ENCODE assay signal across 8 cellular contexts in the genomic region with DNA sequence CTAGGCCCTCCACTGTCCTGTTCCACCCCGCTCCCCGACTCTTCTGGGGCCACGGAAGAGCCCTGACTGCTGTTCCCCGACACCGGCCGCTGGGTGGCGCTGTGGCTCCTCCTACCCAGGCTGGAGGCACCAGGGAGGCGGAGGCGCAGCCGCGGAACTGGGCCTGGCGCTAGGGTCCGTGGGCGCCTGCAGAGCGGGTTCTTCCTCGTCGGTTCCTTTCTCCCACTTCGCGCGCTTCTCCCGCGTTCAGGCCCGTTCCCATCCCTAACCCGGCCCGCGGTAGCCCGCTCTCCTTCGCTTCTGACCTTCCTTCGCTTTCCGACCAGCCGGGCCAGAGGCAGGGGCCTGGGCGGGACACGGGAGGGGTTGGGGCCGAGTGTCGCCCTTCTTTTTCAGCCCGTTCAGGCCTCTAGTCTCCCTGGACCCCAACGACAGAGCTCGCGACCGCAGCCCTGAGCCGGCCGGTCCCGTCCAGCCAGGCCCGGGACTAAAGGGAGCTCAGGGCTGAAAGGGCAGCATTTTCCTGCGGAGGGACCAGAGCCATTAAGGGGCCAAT. TPM values are rescaled to one million over a fixed set of nuclear protein-coding genes. Genes with fewer than 3 reads are reported as not detected.
DNase-seq lines count a peak whose midpoint lies in the region; ATAC-seq and TF ChIP-seq lines count a peak whose summit lies in the region.

No MANE protein-coding gene starts in this region.

- WGBS in transverse colon (ENCODE audit: low coverage in 1 of 2), 2 donors, result 34% methylated on average over 37 of the region's 45 CpGs; no CpG with 5 or more reads in 1 of the 2 donors

- no peak for TF ChIP-seq EP300 in transverse colon (IDR thresholded peaks at IDR 0.05; ENCODE audit: low read depth)

- DNase-seq in 8988T (peak; percentile 62), RWPE2 (ENCODE audit: low spot score) (no peak), glutamatergic neuron (peak; percentile 81), posterior cingulate gyrus (peak in 9 of 10 donors; percentile 45 to 93 (median 69)), transverse colon (peak; percentile 77)
- peak; percentile 80 for DNase-seq in activated naive CD4-positive, alpha-beta T cell treated with anti-CD3 and anti-CD28 coated beads, Interleukin-2, amount 50 U/mL, for 16 hours

- in situ Hi-C loops in transverse colon (cut with MboI; ENCODE audit: low pct_ligation_motif_present in 1 of 4, low pct_unique_long_range_greater_than_20kb in 1 of 4, low sequenced_read_pairs in 3 of 4), result loop anchor here in 2 of 4 donors (10.0 to 25.0 kb wide), 2 partner anchors 86 to 499 kb away; partner anchors contain the start of gene AWAT2 (in 2 of the 2)

- no peak for TF ChIP-seq POLR2A in transverse colon (IDR thresholded peaks at IDR 0.05)

- intact Hi-C loops in posterior cingulate gyrus (cut with DNase I), result loop anchor here (2.0 kb wide), 2 partner anchors 80 to 558 kb away; no protein-coding TSS in a partner anchor
- intact Hi-C loops in transverse colon (cut with DNase I; ENCODE audit: low total_unique reads), result no loop called here

- peaks cover 2% of the 10 kb centered on the region for H3K27me3 Mint-ChIP-seq in glutamatergic neuron (ENCODE audit: unreplicated experiment)

- H3K27ac Mint-ChIP-seq in glutamatergic neuron (ENCODE audit: unreplicated experiment), result no peak overlapping the region

- H3K27me3 ChIP-seq in RWPE2 (ENCODE audit: insufficient read depth, poor library complexity, severe bottlenecking) (no peaks in the 10 kb centered on the region), transverse colon (no peaks in the 10 kb centered on the region)

- ATAC-seq in GM18519 (IDR thresholded peaks at IDR 0.05; ENCODE audit: low FRiP score, unreplicated experiment), result peak; percentile 71
- peak; percentile 72 for ATAC-seq in HG03175 (IDR thresholded peaks at IDR 0.05; ENCODE audit: unreplicated experiment)
- peak; percentile 73 for ATAC-seq in RWPE2 (ENCODE audit: low read depth)

- H3K9me3 ChIP-seq in RWPE2 (ENCODE audit: severe bottlenecking) (no peaks in the 10 kb centered on the region), transverse colon (no peaks in the 10 kb centered on the region)

- no peaks in the 10 kb centered on the region for H3K4me1 ChIP-seq in RWPE2 (ENCODE audit: insufficient read depth, poor library complexity, severe bottlenecking)
- H3K4me1 ChIP-seq in transverse colon, result no peaks in the 10 kb centered on the region

- H3K4me1 Mint-ChIP-seq in glutamatergic neuron (ENCODE audit: low read depth, unreplicated experiment), result peaks cover 4% of the 10 kb centered on the region

- TF ChIP-seq CTCF in RWPE2 (IDR thresholded peaks at IDR 0.05; ENCODE audit: poor library complexity, severe bottlenecking) (peak; percentile 56), glutamatergic neuron (IDR thresholded peaks at IDR 0.05; ENCODE audit: partially characterized antibody, unreplicated experiment) (peak; percentile 85), transverse colon (IDR thresholded peaks at IDR 0.05) (peak; percentile 65 to 73 (median 69))

- peaks cover 11% of the 10 kb centered on the region for H3K36me3 Mint-ChIP-seq in glutamatergic neuron (ENCODE audit: unreplicated experiment)

- no peak overlapping the region for H3K27ac ChIP-seq in RWPE2 (ENCODE audit: poor library complexity, severe bottlenecking)
- H3K27ac ChIP-seq in transverse colon, result no peak overlapping the region

- H3K4me3 ChIP-seq in RWPE2 (ENCODE audit: severe bottlenecking) (no peak overlapping the region), transverse colon (peak overlapping the region in 3 of 4 donors; percentile 33 to 61 (median 40))

- H3K4me3 Mint-ChIP-seq in glutamatergic neuron (ENCODE audit: unreplicated experiment), result peak overlapping the region; percentile 82

- peaks cover 3% of the 10 kb centered on the region for H3K9me3 Mint-ChIP-seq in glutamatergic neuron (ENCODE audit: unreplicated experiment)

- no peaks in the 10 kb centered on the region for H3K36me3 ChIP-seq in RWPE2 (ENCODE audit: low read depth)
- H3K36me3 ChIP-seq in transverse colon, result no peaks in the 10 kb centered on the region

RNA-seq across cellular contexts. Expression of gene NALF2, which starts 34.3 kb away (rescaled TPM):
- 9.8 TPM for total RNA-seq in glutamatergic neuron (ENCODE audit: unreplicated experiment)
- total RNA-seq in transverse colon, result under 1 TPM in 2 of 4 donors, not detected in 2; 0.27 to 0.48 TPM
